Comparison of ENCODE assay signal across 8 cellular contexts in genomic region chr12:120902846-120903381, GRCh38. TPM values are rescaled to one million over a fixed set of nuclear protein-coding genes. Genes with fewer than 3 reads are reported as not detected.
DNase-seq lines count a peak whose midpoint lies in the region; ATAC-seq lines count a peak whose summit lies in the region.

No MANE protein-coding gene starts in this region.

- H3K27me3 ChIP-seq in adipocyte (replicated peaks; ENCODE audit: control insufficient read depth, insufficient read depth, low read length) (no peaks in the 10 kb centered on the region), thymus (ENCODE audit: control insufficient read depth, insufficient read depth) (no peaks in the 10 kb centered on the region)

- H3K4me1 ChIP-seq in adipocyte (ENCODE audit: control insufficient read depth, insufficient read depth, low read length) (peaks cover 22% of the 10 kb centered on the region), thymus (ENCODE audit: control insufficient read depth, insufficient read depth, low read length) (peaks cover 6% of the 10 kb centered on the region)

- H3K27me3 Mint-ChIP-seq in activated T-cell treated with anti-CD3 and anti-CD28 coated beads, Interleukin-2, amount 50 U/mL, for 24 hours: no peaks in the 10 kb centered on the region

- intact Hi-C loops in left colon (cut with DNase I, micrococcal nuclease): no loop called here

- H3K4me3 ChIP-seq in adipocyte (ENCODE audit: low read length) (peak overlapping the region; percentile 87), thymus (ENCODE audit: low read length) (peak overlapping the region; percentile 98)

- H3K4me3 Mint-ChIP-seq in activated T-cell treated with anti-CD3 and anti-CD28 coated beads, Interleukin-2, amount 50 U/mL, for 24 hours: peak overlapping the region; percentile 100

- no peak for DNase-seq in activated T-cell treated with anti-CD3 and anti-CD28 coated beads, Interleukin-2, amount 50 U/mL, for 24 hours
- no peak for DNase-seq in activated T-cell treated with anti-CD3 and anti-CD28 coated beads, Interleukin-2, amount 50 U/mL, for 48 hours
- peak; percentile 12 for DNase-seq in adipocyte (ENCODE audit: low read depth)
- DNase-seq in left colon: no peak
- DNase-seq in DMS79 treated with DMSO at 0.1 percent for 48 hours (lab: John Stamatoyannopoulos, UW): no peak
- DNase-seq in NK-92 treated with Interleukin-12 subunit alpha and Interleukin-12 subunit beta, amount 100 ng/mL, for 24 hours (lab: John Stamatoyannopoulos, UW): no peak

- H3K9me3 ChIP-seq in adipocyte (ENCODE audit: control insufficient read depth, low read length): no peaks in the 10 kb centered on the region
- no peaks in the 10 kb centered on the region for H3K9me3 ChIP-seq in thymus (ENCODE audit: control insufficient read depth)

- no peaks in the 10 kb centered on the region for H3K9me3 Mint-ChIP-seq in activated T-cell treated with anti-CD3 and anti-CD28 coated beads, Interleukin-2, amount 50 U/mL, for 24 hours

- H3K27ac Mint-ChIP-seq in activated T-cell treated with anti-CD3 and anti-CD28 coated beads, Interleukin-2, amount 50 U/mL, for 24 hours: peak overlapping the region; percentile 98

- H3K27ac ChIP-seq in thymus (ENCODE audit: low read depth): peak overlapping the region; percentile 95

- 4% methylated on average over 15 of the region's 15 CpGs for WGBS in thymus

- H3K36me3 ChIP-seq in adipocyte (ENCODE audit: control insufficient read depth, insufficient read depth, low read length, severe bottlenecking) (no peaks in the 10 kb centered on the region), thymus (ENCODE audit: control insufficient read depth, insufficient read depth) (peaks cover 6% of the 10 kb centered on the region)

- peaks cover 43% of the 10 kb centered on the region for H3K4me1 Mint-ChIP-seq in activated T-cell treated with anti-CD3 and anti-CD28 coated beads, Interleukin-2, amount 50 U/mL, for 24 hours (ENCODE audit: low read depth)

- peaks cover 35% of the 10 kb centered on the region for H3K36me3 Mint-ChIP-seq in activated T-cell treated with anti-CD3 and anti-CD28 coated beads, Interleukin-2, amount 50 U/mL, for 24 hours (ENCODE audit: low read depth)

- H3K9ac ChIP-seq in adipocyte (ENCODE audit: low read length): peak overlapping the region; percentile 81

- ATAC-seq in left colon (peak; percentile 1), HG03095 (IDR thresholded peaks at IDR 0.05; ENCODE audit: unreplicated experiment) (no peak)

RNA-seq across cellular contexts. Expression of gene SPPL3, which starts 1.2 kb away (rescaled TPM):
- 10 to 100 TPM; 55.6 to 62.1 TPM for total RNA-seq in left colon
- 22.4 TPM for polyA plus RNA-seq in thymus
